8 cellular contexts compared by ENCODE assay signal in the genomic region with DNA sequence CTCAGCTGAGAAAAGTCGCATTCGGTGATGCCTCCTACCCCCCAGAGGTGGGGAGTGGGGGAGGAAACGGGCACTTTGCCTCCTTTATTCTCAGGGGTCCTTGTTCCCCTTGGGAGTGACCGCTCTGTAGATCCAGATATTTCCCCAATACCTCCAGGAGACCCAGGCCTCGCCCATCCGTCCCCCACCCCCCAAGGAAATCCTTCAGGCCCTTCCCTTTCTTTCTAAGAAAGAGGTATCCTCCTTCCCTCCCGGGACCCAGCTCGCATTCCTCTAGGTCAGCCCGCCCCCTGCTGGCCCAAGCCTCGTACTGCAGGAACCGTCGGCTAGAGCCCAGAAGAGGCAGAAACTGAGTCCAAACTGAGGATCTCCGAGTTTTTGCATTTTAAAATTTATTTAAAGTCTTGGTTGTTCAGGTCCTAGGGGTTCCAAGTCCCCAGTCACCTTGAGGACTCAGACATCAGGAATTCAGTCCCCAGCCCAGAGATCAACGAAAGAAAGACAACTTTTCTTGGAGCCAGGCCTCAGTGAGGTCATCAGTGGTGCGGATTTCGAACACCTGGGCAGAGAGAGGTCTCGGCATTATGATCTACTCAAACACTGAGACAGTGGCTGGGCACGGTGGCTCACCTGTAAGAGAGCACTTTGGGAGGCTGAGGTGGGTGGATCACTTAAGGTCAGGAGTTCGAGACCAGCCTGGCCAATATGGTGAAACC. TPM values are rescaled to one million over a fixed set of nuclear protein-coding genes. Genes with fewer than 3 reads are reported as not detected.
DNase-seq lines count a peak whose midpoint lies in the region; ATAC-seq, FAIRE-seq and TF ChIP-seq lines count a peak whose summit lies in the region.

No MANE protein-coding gene starts in this region.

- no peak overlapping the region for H3K27ac ChIP-seq in colonic mucosa
- H3K27ac ChIP-seq in liver (ENCODE audit: low read depth in 1 of 2, low read length in 2 of 2): no peak overlapping the region

- no peak for ATAC-seq in HG02938 (IDR thresholded peaks at IDR 0.05; ENCODE audit: unreplicated experiment)

- FAIRE-seq in GM18507 (lab: Jason Lieb, UNC): peak; percentile 73

- in situ Hi-C loops in ACHN (cut with HindIII; ENCODE audit: low pct_ligation_motif_present, low pct_unique_long_range_greater_than_20kb, low sequenced_read_pairs): no loop called here

- no peak overlapping the region for H3K4me3 ChIP-seq in colonic mucosa
- no peak overlapping the region for H3K4me3 ChIP-seq in liver (ENCODE audit: low read depth in 1 of 3, low read length in 3 of 3)

- TF ChIP-seq RAD21 in liver (IDR thresholded peaks at IDR 0.05): peak; percentile 96 to 97

- H3K27me3 ChIP-seq in colonic mucosa: no peaks in the 10 kb centered on the region
- H3K27me3 ChIP-seq in liver (ENCODE audit: control insufficient read depth in 4 of 4, insufficient read depth in 4 of 4, low read length in 3 of 4): no peaks in the 10 kb centered on the region

- TF ChIP-seq CTCF in colonic mucosa (IDR thresholded peaks at IDR 0.05): peak; percentile 94
- peak; percentile 94 for TF ChIP-seq CTCF in liver (IDR thresholded peaks at IDR 0.05; ENCODE audit: low read depth, low read length, missing input control)

- peak; percentile 70 for DNase-seq in ACHN
- DNase-seq in GM18507 (ENCODE audit: extremely low spot score, insufficient read length, low read depth): peak; percentile 60
- peak; percentile 89 for DNase-seq in NCI-H345 (lab: John Stamatoyannopoulos, UW)
- DNase-seq in activated CD4-positive, alpha-beta T cell treated with anti-CD3 and anti-CD28 coated beads, Interleukin-2, amount 50 U/mL, for 1 hour: peak; percentile 85
- DNase-seq in colonic mucosa: peak; percentile 88
- DNase-seq in stimulated activated CD4-positive, alpha-beta T cell treated with anti-CD3 and anti-CD28 coated beads, TNF-alpha, amount 100 ng/mL, for 1 hour (ENCODE audit: low read depth in 3 of 3, low spot score in 1 of 3): peak; percentile 38 to 84 (median 62)

- H3K4me1 ChIP-seq in colonic mucosa: no peaks in the 10 kb centered on the region
- peaks cover 0 to 10% (median 3%) of the 10 kb centered on the region in 4 donors for H3K4me1 ChIP-seq in liver (ENCODE audit: control insufficient read depth in 4 of 4, insufficient read depth in 4 of 4, low read length in 3 of 4)

- H3K9me3 ChIP-seq in colonic mucosa: no peaks in the 10 kb centered on the region
- H3K9me3 ChIP-seq in liver (ENCODE audit: control insufficient read depth in 4 of 4, low read length in 3 of 4): no peaks in the 10 kb centered on the region

- intact Hi-C loops in colonic mucosa (cut with DNase I): loop anchor here (5.0 kb wide), 2 partner anchors 116 to 206 kb away; no protein-coding TSS in a partner anchor

- 32% methylated on average over 19 of the region's 19 CpGs for WGBS in liver

- H3K9ac ChIP-seq in colonic mucosa (ENCODE audit: low read depth in 2 of 2, low read length in 2 of 2): no peak overlapping the region
- no peak overlapping the region for H3K9ac ChIP-seq in liver (ENCODE audit: low read depth in 1 of 2, low read length in 2 of 2)

- no peaks in the 10 kb centered on the region for H3K36me3 ChIP-seq in colonic mucosa
- no peaks in the 10 kb centered on the region for H3K36me3 ChIP-seq in liver (ENCODE audit: control insufficient read depth in 4 of 4, insufficient read depth in 3 of 4, low read depth in 1 of 4, low read length in 3 of 4)

TF ChIP-seq in liver, 16 proteins besides CTCF, POLR2A, EP300 and RAD21:
- TF ChIP-seq JUND (IDR thresholded peaks at IDR 0.05): no peak
- no peak for TF ChIP-seq EGR1 (IDR thresholded peaks at IDR 0.05; ENCODE audit: low read depth in 2 of 2)
- TF ChIP-seq, protein P1, sequence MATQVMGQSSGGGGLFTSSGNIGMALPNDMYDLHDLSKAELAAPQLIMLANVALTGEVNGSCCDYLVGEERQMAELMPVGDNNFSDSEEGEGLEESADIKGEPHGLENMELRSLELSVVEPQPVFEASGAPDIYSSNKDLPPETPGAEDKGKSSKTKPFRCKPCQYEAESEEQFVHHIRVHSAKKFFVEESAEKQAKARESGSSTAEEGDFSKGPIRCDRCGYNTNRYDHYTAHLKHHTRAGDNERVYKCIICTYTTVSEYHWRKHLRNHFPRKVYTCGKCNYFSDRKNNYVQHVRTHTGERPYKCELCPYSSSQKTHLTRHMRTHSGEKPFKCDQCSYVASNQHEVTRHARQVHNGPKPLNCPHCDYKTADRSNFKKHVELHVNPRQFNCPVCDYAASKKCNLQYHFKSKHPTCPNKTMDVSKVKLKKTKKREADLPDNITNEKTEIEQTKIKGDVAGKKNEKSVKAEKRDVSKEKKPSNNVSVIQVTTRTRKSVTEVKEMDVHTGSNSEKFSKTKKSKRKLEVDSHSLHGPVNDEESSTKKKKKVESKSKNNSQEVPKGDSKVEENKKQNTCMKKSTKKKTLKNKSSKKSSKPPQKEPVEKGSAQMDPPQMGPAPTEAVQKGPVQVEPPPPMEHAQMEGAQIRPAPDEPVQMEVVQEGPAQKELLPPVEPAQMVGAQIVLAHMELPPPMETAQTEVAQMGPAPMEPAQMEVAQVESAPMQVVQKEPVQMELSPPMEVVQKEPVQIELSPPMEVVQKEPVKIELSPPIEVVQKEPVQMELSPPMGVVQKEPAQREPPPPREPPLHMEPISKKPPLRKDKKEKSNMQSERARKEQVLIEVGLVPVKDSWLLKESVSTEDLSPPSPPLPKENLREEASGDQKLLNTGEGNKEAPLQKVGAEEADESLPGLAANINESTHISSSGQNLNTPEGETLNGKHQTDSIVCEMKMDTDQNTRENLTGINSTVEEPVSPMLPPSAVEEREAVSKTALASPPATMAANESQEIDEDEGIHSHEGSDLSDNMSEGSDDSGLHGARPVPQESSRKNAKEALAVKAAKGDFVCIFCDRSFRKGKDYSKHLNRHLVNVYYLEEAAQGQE (IDR thresholded peaks at IDR 0.05): no peak
- TF ChIP-seq, protein P2, sequence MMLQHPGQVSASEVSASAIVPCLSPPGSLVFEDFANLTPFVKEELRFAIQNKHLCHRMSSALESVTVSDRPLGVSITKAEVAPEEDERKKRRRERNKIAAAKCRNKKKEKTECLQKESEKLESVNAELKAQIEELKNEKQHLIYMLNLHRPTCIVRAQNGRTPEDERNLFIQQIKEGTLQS (IDR thresholded peaks at IDR 0.05): no peak
- TF ChIP-seq, protein P3, sequence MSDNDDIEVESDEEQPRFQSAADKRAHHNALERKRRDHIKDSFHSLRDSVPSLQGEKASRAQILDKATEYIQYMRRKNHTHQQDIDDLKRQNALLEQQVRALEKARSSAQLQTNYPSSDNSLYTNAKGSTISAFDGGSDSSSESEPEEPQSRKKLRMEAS (IDR thresholded peaks at IDR 0.05): no peak
- TF ChIP-seq YY1 (IDR thresholded peaks at IDR 0.05): no peak
- no peak for TF ChIP-seq GABPA (IDR thresholded peaks at IDR 0.05 in 1 of 2, conservative IDR thresholded peaks at IDR 0.05 in 1 of 2)
- TF ChIP-seq HNF4A (conservative IDR thresholded peaks at IDR 0.05): no peak
- no peak for TF ChIP-seq FOXA1 (IDR thresholded peaks at IDR 0.05)
- TF ChIP-seq FOXA2 (IDR thresholded peaks at IDR 0.05): no peak
- TF ChIP-seq SP1 (IDR thresholded peaks at IDR 0.05): no peak
- TF ChIP-seq TAF1 (conservative IDR thresholded peaks at IDR 0.05): no peak
- TF ChIP-seq RXRA (IDR thresholded peaks at IDR 0.05): no peak
- TF ChIP-seq, protein P4, sequence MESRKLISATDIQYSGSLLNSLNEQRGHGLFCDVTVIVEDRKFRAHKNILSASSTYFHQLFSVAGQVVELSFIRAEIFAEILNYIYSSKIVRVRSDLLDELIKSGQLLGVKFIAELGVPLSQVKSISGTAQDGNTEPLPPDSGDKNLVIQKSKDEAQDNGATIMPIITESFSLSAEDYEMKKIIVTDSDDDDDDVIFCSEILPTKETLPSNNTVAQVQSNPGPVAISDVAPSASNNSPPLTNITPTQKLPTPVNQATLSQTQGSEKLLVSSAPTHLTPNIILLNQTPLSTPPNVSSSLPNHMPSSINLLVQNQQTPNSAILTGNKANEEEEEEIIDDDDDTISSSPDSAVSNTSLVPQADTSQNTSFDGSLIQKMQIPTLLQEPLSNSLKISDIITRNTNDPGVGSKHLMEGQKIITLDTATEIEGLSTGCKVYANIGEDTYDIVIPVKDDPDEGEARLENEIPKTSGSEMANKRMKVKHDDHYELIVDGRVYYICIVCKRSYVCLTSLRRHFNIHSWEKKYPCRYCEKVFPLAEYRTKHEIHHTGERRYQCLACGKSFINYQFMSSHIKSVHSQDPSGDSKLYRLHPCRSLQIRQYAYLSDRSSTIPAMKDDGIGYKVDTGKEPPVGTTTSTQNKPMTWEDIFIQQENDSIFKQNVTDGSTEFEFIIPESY (IDR thresholded peaks at IDR 0.05): no peak
- TF ChIP-seq HNF4G (IDR thresholded peaks at IDR 0.05): no peak
- TF ChIP-seq NR2F2 (IDR thresholded peaks at IDR 0.05): no peak

RNA-seq across cellular contexts. Expression of a gene that starts 7.5 kb away (rescaled TPM):
- total RNA-seq in colonic mucosa (under 1 TPM; 0.25 to 0.29 TPM), liver (under 1 TPM; 0.75 to 0.98 TPM)
- polyA plus RNA-seq in liver: under 1 TPM; 0.11 to 0.55 TPM

RNA-seq across cellular contexts. Expression of a gene that starts 7.7 kb away (rescaled TPM):
- total RNA-seq in colonic mucosa: 10 to 100 TPM in 1 of 2 donors, 1 to 10 TPM in 1; 8.7 to 12.7 TPM
- total RNA-seq in liver: 10 to 100 TPM in 1 of 2 donors, 1 to 10 TPM in 1; 9.1 to 20.6 TPM
- 10 to 100 TPM; 19.1 to 24.2 TPM for polyA plus RNA-seq in liver

RNA-seq across cellular contexts. Expression of a gene that starts 14.1 kb away (rescaled TPM):
- total RNA-seq in colonic mucosa (10 to 100 TPM; 63.9 to 73.7 TPM), liver (10 to 100 TPM; 22.5 to 38.4 TPM)
- polyA plus RNA-seq in liver: 10 to 100 TPM; 17.3 to 39.4 TPM

RNA-seq across cellular contexts. Expression of a gene that starts 31.9 kb away (rescaled TPM):
- not detected for total RNA-seq in colonic mucosa
- not detected for total RNA-seq in liver
- not detected for polyA plus RNA-seq in liver

RNA-seq across cellular contexts. Expression of a gene that starts 60.0 kb away (rescaled TPM):
- total RNA-seq in colonic mucosa: not detected
- total RNA-seq in liver: not detected
- not detected for polyA plus RNA-seq in liver
